ENCODE assay signal across 14 cellular contexts in genomic region chr11:94449437-94449836, GRCh38. TPM values are rescaled to one million over a fixed set of nuclear protein-coding genes. Genes with fewer than 3 reads are reported as not detected.
DNase-seq lines count a peak whose midpoint lies in the region; ATAC-seq, FAIRE-seq and TF ChIP-seq lines count a peak whose summit lies in the region.
"Had no signal": no experiment of that assay in that cellular context is flagged by ENCODE, and none has a peak within 500 bp of the region (broad histone marks: within the 10 kb centered on the region; RNA-seq: fewer than 3 reads in every experiment).

No MANE protein-coding gene starts in this region.

- CTCF ChIA-PET in A549 (lab: Yijun Ruan, JAX) (interaction anchor here (0.7 to 0.9 kb wide), 2 partner anchors 32 to 266 kb away, joined by 3 read pairs; no protein-coding TSS in a partner anchor), RWPE1 (lab: Yijun Ruan, JAX) (interaction anchor here (0.6 to 1.0 kb wide), 2 partner anchors 56 to 554 kb away, joined by 3 read pairs; no protein-coding TSS in a partner anchor)

- no peak for TF ChIP-seq CTCF in A549 (IDR thresholded peaks at IDR 0.05)
- TF ChIP-seq CTCF in RWPE1 (conservative IDR thresholded peaks at IDR 0.05; ENCODE audit: low read depth), result no peak
- TF ChIP-seq CTCF in fibroblast of villous mesenchyme (IDR thresholded peaks at IDR 0.05; ENCODE audit: insufficient read depth, low read depth, low read length), result no peak

- H3K4me1 ChIP-seq in A549, result peaks cover 21% of the 10 kb centered on the region

- POLR2A ChIA-PET in A549 (lab: Yijun Ruan, JAX) (no interaction called here), RWPE1 (lab: Yijun Ruan, JAX; ENCODE audit: low non-redundant PET) (no interaction called here)

- no peaks in the 10 kb centered on the region for H3K9me3 ChIP-seq in A549
- H3K9me3 ChIP-seq: esophagus squamous epithelium had no signal

- TF ChIP-seq POLR2A in A549 (IDR thresholded peaks at IDR 0.05; ENCODE audit: low read length) (no peak), GM12892 (IDR thresholded peaks at IDR 0.05; ENCODE audit: low read depth, low read length) (no peak)

- peak; percentile 92 for FAIRE-seq in A549 (lab: Jason Lieb, UNC)
- FAIRE-seq in GM12892 (lab: Jason Lieb, UNC), result peak; percentile 21

- peak overlapping the region; percentile 74 for H3K4me2 ChIP-seq in A549

- H3K4me3 ChIP-seq in A549 (no peak overlapping the region), fibroblast of villous mesenchyme (ENCODE audit: low read depth, low read length) (no peak overlapping the region)
- H3K4me3 ChIP-seq: esophagus squamous epithelium had no signal

- peak; percentile 13 to 80 for DNase-seq in A549 (ENCODE audit: low read depth in 1 of 2, low spot score in 1 of 2)
- DNase-seq in GM12892 (ENCODE audit: insufficient read length), result no peak
- peak; percentile 51 for DNase-seq in RWPE1 (ENCODE audit: low spot score)
- peak; percentile 58 for DNase-seq in fibroblast of villous mesenchyme (ENCODE audit: low read depth)
- DNase-seq in cerebellum (ENCODE audit: low spot score), result no peak
- DNase-seq in GM19238 (ENCODE audit: insufficient read length, low spot score), result no peak
- DNase-seq: activated CD8-positive, alpha-beta T cell treated with anti-CD3 and anti-CD28 coated beads for 36 hours; CD4-positive, alpha-beta T cell; esophagus squamous epithelium; midbrain; MM.1S; stimulated activated CD4-positive, alpha-beta T cell treated with anti-CD3 and anti-CD28 coated beads, Interleukin-12 subunit alpha, Interleukin-12 subunit beta, amount 100 ng/mL, for 4 hours had no signal

- H3K27ac ChIP-seq in A549 (peak overlapping the region; percentile 45 to 72; a peak in 3 of 6 replicates), RWPE1 (no peak overlapping the region)
- H3K27ac ChIP-seq: esophagus squamous epithelium had no signal

- TF ChIP-seq RAD21 in A549 (conservative IDR thresholded peaks at IDR 0.05 in 1 of 2, IDR thresholded peaks at IDR 0.05 in 1 of 2), result no peak

- peak; percentile 98 to 100 for ATAC-seq in A549
- ATAC-seq in GM18873 (IDR thresholded peaks at IDR 0.05; ENCODE audit: low FRiP score, unreplicated experiment), result no peak
- no peak for ATAC-seq in GM21723 (IDR thresholded peaks at IDR 0.05; ENCODE audit: unreplicated experiment)
- ATAC-seq: activated CD8-positive, alpha-beta T cell treated with anti-CD3 and anti-CD28 coated beads for 36 hours had no signal

- TF ChIP-seq EP300 in A549 (IDR thresholded peaks at IDR 0.05), result no peak

- WGBS in A549 (ENCODE audit: missing lambda C conversion rate), result 2% methylated on average over 2 of the region's 2 CpGs

TF ChIP-seq in A549, 52 proteins besides CTCF, POLR2A, EP300 and RAD21:
- TF ChIP-seq FOSL2 (IDR thresholded peaks at IDR 0.05), result peak; percentile 81
- peak; percentile 97 for TF ChIP-seq FOSL2 (CRISPR knock-in tag; IDR thresholded peaks at IDR 0.05)
- peak; percentile 80; the same call in 1 of the 2 replicates for TF ChIP-seq HES2 (IDR thresholded peaks at IDR 0.05)
- TF ChIP-seq PHF8 (IDR thresholded peaks at IDR 0.05; ENCODE audit: borderline replicate concordance, low read depth), result no peak
- peak; percentile 44; the same call in 1 of the 2 replicates for TF ChIP-seq MAX (IDR thresholded peaks at IDR 0.05)
- peak; percentile 62; the same call in 1 of the 3 replicates for TF ChIP-seq BCL3 (IDR thresholded peaks at IDR 0.05)
- TF ChIP-seq MAFK (IDR thresholded peaks at IDR 0.05; ENCODE audit: partially characterized antibody), result peak; percentile 40
- TF ChIP-seq JUNB (IDR thresholded peaks at IDR 0.05), result peak; percentile 83
- peak; percentile 93 to 95 for TF ChIP-seq CEBPB (IDR thresholded peaks at IDR 0.05)
- no peak for TF ChIP-seq EHMT2 (IDR thresholded peaks at IDR 0.05; ENCODE audit: low read depth)
- TF ChIP-seq GATA3 (IDR thresholded peaks at IDR 0.05; ENCODE audit: borderline replicate concordance), result peak; percentile 69; the same call in 1 of the 2 replicates
- TF ChIP-seq JUN (IDR thresholded peaks at IDR 0.05), result peak; percentile 34 to 78; a peak in 1 of 5 replicates
- no peak for TF ChIP-seq USF2 (IDR thresholded peaks at IDR 0.05)
TF ChIP-seq in A549: peak in this region for 9.

RNA-seq across cellular contexts. Expression of gene MRE11, which starts 44.2 kb away (rescaled TPM):
- 18.2 and 28.4 TPM in 2 replicates for polyA plus RNA-seq in A549 (2011; rRNA removed)
- 4.3 and 4.5 TPM in 2 replicates for polyA plus RNA-seq in A549 (2012; cell fraction: cytosol; rRNA removed)
- 5.2 and 9.3 TPM in 2 replicates for polyA plus RNA-seq in A549 (2012; cell fraction: nucleus; rRNA removed)
- polyA plus RNA-seq in A549 (2017; fragmentation: RNase III; extraction: RNeasy Plus Mini Kit Qiagen cat#74134 plus additional on column Dnase treatment), result 19.2 to 23.2 TPM (median 21.1 TPM) in 3 replicates
- 7.4 and 8.6 TPM in 2 replicates for polyA minus RNA-seq in A549 (2011; rRNA and poly(A)+ RNA removed)
- 27.2 TPM for polyA plus RNA-seq in GM12892 (2012; ENCODE audit: missing spikeins)
- 10.0 and 11.7 TPM in 2 replicates for total RNA-seq in fibroblast of villous mesenchyme
- total RNA-seq in cerebellum, result 28.7 TPM

RNA-seq across cellular contexts. Expression of gene ANKRD49, which starts 44.3 kb away (rescaled TPM):
- 15.4 and 20.3 TPM in 2 replicates for polyA plus RNA-seq in A549 (2011; rRNA removed)
- 3.4 and 3.5 TPM in 2 replicates for polyA plus RNA-seq in A549 (2012; cell fraction: cytosol; rRNA removed)
- 2.8 and 5.1 TPM in 2 replicates for polyA plus RNA-seq in A549 (2012; cell fraction: nucleus; rRNA removed)
- 7.4 to 9.7 TPM (median 9.6 TPM) in 3 replicates for polyA plus RNA-seq in A549 (2017; fragmentation: RNase III; extraction: RNeasy Plus Mini Kit Qiagen cat#74134 plus additional on column Dnase treatment)
- 4.5 and 6.0 TPM in 2 replicates for polyA minus RNA-seq in A549 (2011; rRNA and poly(A)+ RNA removed)
- 28.6 TPM for polyA plus RNA-seq in GM12892 (2012; ENCODE audit: missing spikeins)
- 11.0 and 14.2 TPM in 2 replicates for total RNA-seq in fibroblast of villous mesenchyme
- 14.8 TPM for total RNA-seq in cerebellum

RNA-seq across cellular contexts. Expression of gene GPR83, which starts 48.2 kb away (rescaled TPM):
- polyA plus RNA-seq in A549 (2011; rRNA removed), result 0.09 TPM in 2 replicates
- 0.03 and 0.04 TPM in 2 replicates for polyA plus RNA-seq in A549 (2012; cell fraction: cytosol; rRNA removed)
- 0.23 and 0.24 TPM in 2 replicates for polyA plus RNA-seq in A549 (2012; cell fraction: nucleus; rRNA removed)
- 0.03 to 0.07 TPM (median 0.06 TPM) in 3 replicates for polyA plus RNA-seq in A549 (2017; fragmentation: RNase III; extraction: RNeasy Plus Mini Kit Qiagen cat#74134 plus additional on column Dnase treatment)
- 0.15 and 0.25 TPM in 2 replicates for polyA minus RNA-seq in A549 (2011; rRNA and poly(A)+ RNA removed)
- not detected for polyA plus RNA-seq in GM12892 (2012; ENCODE audit: missing spikeins)
- total RNA-seq in fibroblast of villous mesenchyme, result under 0.01 TPM in 1 of 2 replicates, not detected in the other
- total RNA-seq in cerebellum, result 3.6 TPM
- total RNA-seq: esophagus squamous epithelium had no signal

Comparison
In these comparisons a context has a peak if more than half of its experiments do, and no peak if none do; other contexts are left out.
1. ATAC-seq: peak in A549 (2 of 2); none in GM18873 (single experiment) and GM21723 (single experiment).
2. DNase-seq: peak in A549 (2 of 2), RWPE1 (single experiment) and fibroblast of villous mesenchyme (single experiment); none in GM12892 (single experiment), cerebellum (single experiment) and GM19238 (single experiment).